7 cellular contexts compared by ENCODE assay signal in the genomic region with DNA sequence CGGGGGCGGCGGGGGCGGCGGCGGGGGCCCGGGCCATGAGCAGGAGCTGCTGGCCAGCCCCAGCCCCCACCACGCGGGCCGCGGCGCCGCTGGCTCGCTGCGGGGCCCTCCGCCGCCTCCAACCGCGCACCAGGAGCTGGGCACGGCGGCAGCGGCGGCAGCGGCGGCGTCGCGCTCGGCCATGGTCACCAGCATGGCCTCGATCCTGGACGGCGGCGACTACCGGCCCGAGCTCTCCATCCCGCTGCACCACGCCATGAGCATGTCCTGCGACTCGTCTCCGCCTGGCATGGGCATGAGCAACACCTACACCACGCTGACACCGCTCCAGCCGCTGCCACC. TPM values are rescaled to one million over a fixed set of nuclear protein-coding genes. Genes with fewer than 3 reads are reported as not detected.
DNase-seq lines count a peak whose midpoint lies in the region; ATAC-seq and TF ChIP-seq lines count a peak whose summit lies in the region.

No MANE protein-coding gene starts in this region.

- no peaks in the 10 kb centered on the region for H3K9me3 Mint-ChIP-seq in Caco-2 (ENCODE audit: unreplicated experiment)

- no peak overlapping the region for H2AFZ ChIP-seq in neuron (ENCODE audit: low read depth, low read length)

- H3K4me3 Mint-ChIP-seq in Caco-2 (ENCODE audit: unreplicated experiment): peak overlapping the region; percentile 76

- CTCF ChIA-PET in Caco-2 (lab: Charles Lee): interaction anchor here (0.6 kb wide), 1 partner anchor 110 kb away, joined by 3 read pairs; no protein-coding TSS in a partner anchor

- BruUV-seq in Caco-2 (replicated peaks; lab: Mats Ljungman, UMichigan): no TSS peak

- H3K36me3 ChIP-seq in Caco-2 (ENCODE audit: control insufficient read depth, insufficient read depth, low read length) (no peaks in the 10 kb centered on the region), HUES6 (ENCODE audit: control insufficient read depth, insufficient read depth, low read length) (no peaks in the 10 kb centered on the region), neuron (ENCODE audit: insufficient read depth, low read length) (no peaks in the 10 kb centered on the region), mucosa of descending colon (ENCODE audit: low read depth) (no peaks in the 10 kb centered on the region)

- H3K27ac Mint-ChIP-seq in Caco-2 (ENCODE audit: unreplicated experiment): no peak overlapping the region

- DNase-seq in Caco-2: no peak
- DNase-seq in coronary artery (ENCODE audit: low spot score): no peak
- no peak for DNase-seq in Ammon's horn (ENCODE audit: low spot score)
- no peak for DNase-seq in mucosa of descending colon

- POLR2A ChIA-PET in Caco-2 (lab: Charles Lee): no interaction called here

- H3K9me3 ChIP-seq in Caco-2 (no peaks in the 10 kb centered on the region), HUES6 (ENCODE audit: control insufficient read depth, insufficient read depth, low read depth, low read length) (no peaks in the 10 kb centered on the region), neuron (ENCODE audit: low read length) (peaks cover 5% of the 10 kb centered on the region), mucosa of descending colon (no peaks in the 10 kb centered on the region)

- H3K4me3 ChIP-seq in Caco-2 (ENCODE audit: low read depth, low read length) (peak overlapping the region; percentile 60), HUES6 (ENCODE audit: low read depth, low read length) (peak overlapping the region; percentile 70), coronary artery (peak overlapping the region; percentile 75), neuron (ENCODE audit: low read length) (peak overlapping the region; percentile 75), mucosa of descending colon (no peak overlapping the region)

- H3K9ac ChIP-seq in HUES6 (ENCODE audit: low read length): no peak overlapping the region

- no peaks in the 10 kb centered on the region for H3K4me1 ChIP-seq in Caco-2
- H3K4me1 ChIP-seq in HUES6 (ENCODE audit: control insufficient read depth, insufficient read depth, low read length): peaks cover 71% of the 10 kb centered on the region
- H3K4me1 ChIP-seq in neuron (ENCODE audit: insufficient read depth, low read length): peaks cover 47% of the 10 kb centered on the region
- peaks cover 19% of the 10 kb centered on the region for H3K4me1 ChIP-seq in mucosa of descending colon (ENCODE audit: low read depth)

- ATAC-seq in HG02973 (IDR thresholded peaks at IDR 0.05; ENCODE audit: unreplicated experiment) (no peak), mucosa of descending colon (no peak)

- H3K27ac ChIP-seq in HUES6 (ENCODE audit: low read depth, low read length) (no peak overlapping the region), coronary artery (no peak overlapping the region)

- TF ChIP-seq CTCF in Caco-2 (IDR thresholded peaks at IDR 0.05; ENCODE audit: insufficient read depth in 1 of 2, low read depth in 1 of 2, low read length in 1 of 2, severe bottlenecking in 1 of 2, unreplicated experiment in 1 of 2) (no peak), coronary artery (IDR thresholded peaks at IDR 0.05) (no peak), mucosa of descending colon (IDR thresholded peaks at IDR 0.05) (no peak)

- no peaks in the 10 kb centered on the region for H3K27me3 ChIP-seq in Caco-2 (replicated peaks; ENCODE audit: control insufficient read depth, insufficient read depth, low read length)
- peaks cover 95% of the 10 kb centered on the region for H3K27me3 ChIP-seq in HUES6 (ENCODE audit: control insufficient read depth, insufficient read depth, low read length)
- peaks cover 58% of the 10 kb centered on the region for H3K27me3 ChIP-seq in neuron (ENCODE audit: insufficient read depth, low read length)

- peaks cover 11% of the 10 kb centered on the region for H3K27me3 Mint-ChIP-seq in Caco-2 (ENCODE audit: insufficient read depth, unreplicated experiment)

- intact Hi-C loops in Caco-2 (cut with micrococcal nuclease; ENCODE audit: unreplicated experiment) (loop anchor here (5.0 kb wide), 3 partner anchors 126 to 689 kb away; no protein-coding TSS in a partner anchor), mucosa of descending colon (cut with DNase I, micrococcal nuclease) (no loop called here)

- no peaks in the 10 kb centered on the region for H3K4me1 Mint-ChIP-seq in Caco-2 (ENCODE audit: low read depth, unreplicated experiment)

- H3K36me3 Mint-ChIP-seq in Caco-2 (ENCODE audit: insufficient read depth, unreplicated experiment): peaks cover 5% of the 10 kb centered on the region

RNA-seq across cellular contexts. Expression of a gene that starts 0.6 kb away (rescaled TPM):
- 0.28 and 0.86 TPM in 2 replicates for total RNA-seq in Caco-2 (2022)
- under 1 TPM; 0.06 to 0.87 (median 0.14) TPM for total RNA-seq in mucosa of descending colon
